9 cellular contexts compared by ENCODE assay signal in the genomic region with DNA sequence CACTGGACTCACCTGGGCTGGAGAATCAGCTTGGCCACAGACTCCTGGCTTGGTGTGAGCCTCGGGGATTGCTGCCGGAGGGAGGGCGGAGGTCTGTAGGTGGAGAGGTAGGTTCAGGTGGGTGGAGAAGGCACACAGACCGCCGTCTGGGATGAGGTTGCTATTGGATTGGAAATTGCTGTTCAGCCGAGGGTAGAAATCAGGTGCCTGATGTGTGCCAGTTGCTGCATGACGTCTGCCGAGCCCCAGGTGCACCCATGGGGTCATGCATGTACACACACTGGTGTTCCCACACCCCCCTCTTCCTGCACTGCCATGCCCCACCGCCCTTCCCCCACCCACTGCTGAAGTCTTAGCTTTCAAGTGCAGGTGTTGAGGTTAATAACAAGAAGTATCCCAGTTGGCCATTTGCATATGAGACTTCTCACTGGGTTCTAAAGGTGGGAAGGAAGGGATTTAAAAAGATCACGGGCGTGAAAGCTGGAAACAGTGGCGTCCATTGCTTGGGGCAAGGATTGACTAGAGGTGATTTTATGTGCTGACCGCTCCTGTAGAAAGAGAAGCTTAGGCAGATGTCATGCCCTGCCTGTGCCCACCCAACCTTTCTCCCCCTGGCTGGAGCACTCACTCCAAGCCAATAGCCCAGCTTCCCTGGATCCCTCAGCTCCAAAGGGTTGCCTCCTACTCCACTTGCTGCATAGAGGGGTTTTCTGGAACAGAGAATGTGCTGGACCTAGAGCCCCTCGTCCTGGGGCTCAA.
DNase-seq lines count a peak whose midpoint lies in the region; ATAC-seq lines count a peak whose summit lies in the region.
"Had no signal": no experiment of that assay in that cellular context is flagged by ENCODE, and none has a peak within 500 bp of the region (broad histone marks: within the 10 kb centered on the region; RNA-seq: fewer than 3 reads in every experiment).

No MANE protein-coding gene starts in this region.

- no peaks in the 10 kb centered on the region for H3K27me3 Mint-ChIP-seq in T-cell
- no peaks in the 10 kb centered on the region for H3K27me3 Mint-ChIP-seq in stimulated activated memory B cell treated with anti-CD40 and anti-IgM and Interleukin-4, amounts not matched to agents 10 μg/mL and 1 μg/mL and 100 μg/mL, for 72 hours

- peak; percentile 50 for ATAC-seq in HG02840 (IDR thresholded peaks at IDR 0.05; ENCODE audit: low FRiP score, unreplicated experiment)
- ATAC-seq in T-cell (replicated peaks in 1 of 4), result peak in 3 of 4 experiments; percentile 46 to 86 (median 55)
- ATAC-seq in stimulated activated memory B cell treated with anti-CD40 and anti-IgM and Interleukin-4, amounts not matched to agents 10 μg/mL and 1 μg/mL and 100 μg/mL, for 72 hours, result peak; percentile 96

- H3K36me3 Mint-ChIP-seq in T-cell, result no peaks in the 10 kb centered on the region
- no peaks in the 10 kb centered on the region for H3K36me3 Mint-ChIP-seq in stimulated activated memory B cell treated with anti-CD40 and anti-IgM and Interleukin-4, amounts not matched to agents 10 μg/mL and 1 μg/mL and 100 μg/mL, for 72 hours

- POLR2A ChIA-PET in T-cell (lab: Charles Lee), result no interaction called here

- H3K9me3 Mint-ChIP-seq in T-cell, result no peaks in the 10 kb centered on the region
- H3K9me3 Mint-ChIP-seq in stimulated activated memory B cell treated with anti-CD40 and anti-IgM and Interleukin-4, amounts not matched to agents 10 μg/mL and 1 μg/mL and 100 μg/mL, for 72 hours, result no peaks in the 10 kb centered on the region

- DNase-seq in activated CD4-positive, alpha-beta T cell treated with anti-CD3 and anti-CD28 coated beads, Interleukin-2, amount 50 U/mL, for 1 hour, result peak; percentile 7
- DNase-seq in activated CD4-positive, alpha-beta T cell treated with anti-CD3 and anti-CD28 coated beads, Interleukin-2, amount 50 U/mL, for 48 hours, result no peak
- DNase-seq in T-cell, result peak in 30 of 34 experiments; percentile 8 to 73 (median 44)
- DNase-seq in NK-92 (lab: John Stamatoyannopoulos, UW; ENCODE audit: unreplicated experiment), result no peak
- DNase-seq in NCI-H187 (lab: John Stamatoyannopoulos, UW), result no peak
- no peak for DNase-seq in kidney glomerular epithelial cell (lab: John Stamatoyannopoulos, UW)
- DNase-seq: NCI-H2081 treated with DMSO at 0.1 percent for 48 hours had no signal

- peaks cover 62 to 73% (median 71%) of the 10 kb centered on the region in 3 donors for H3K4me1 Mint-ChIP-seq in T-cell
- H3K4me1 Mint-ChIP-seq in stimulated activated memory B cell treated with anti-CD40 and anti-IgM and Interleukin-4, amounts not matched to agents 10 μg/mL and 1 μg/mL and 100 μg/mL, for 72 hours, result peaks cover 71% of the 10 kb centered on the region

- peak overlapping the region in 2 of 3 donors; percentile 41 for H3K4me3 Mint-ChIP-seq in T-cell
- peak overlapping the region; percentile 69 for H3K4me3 Mint-ChIP-seq in stimulated activated memory B cell treated with anti-CD40 and anti-IgM and Interleukin-4, amounts not matched to agents 10 μg/mL and 1 μg/mL and 100 μg/mL, for 72 hours

- H3K27ac Mint-ChIP-seq in T-cell, result peak overlapping the region in 1 of 2 donors; percentile 36
- peak overlapping the region; percentile 68 for H3K27ac Mint-ChIP-seq in stimulated activated memory B cell treated with anti-CD40 and anti-IgM and Interleukin-4, amounts not matched to agents 10 μg/mL and 1 μg/mL and 100 μg/mL, for 72 hours

- CTCF ChIA-PET in T-cell (lab: Charles Lee), result interaction anchor here in 1 of 2 donors (0.6 kb wide), 1 partner anchor 10 kb away, joined by 10 read pairs; no protein-coding TSS in a partner anchor

Comparison
In these comparisons a context has a peak if more than half of its experiments do, and no peak if none do; other contexts are left out.
1. DNase-seq: peak in activated CD4-positive, alpha-beta T cell treated with anti-CD3 and anti-CD28 coated beads, Interleukin-2, amount 50 U/mL, for 1 hour (single experiment) and T-cell (30 of 34); none in activated CD4-positive, alpha-beta T cell treated with anti-CD3 and anti-CD28 coated beads, Interleukin-2, amount 50 U/mL, for 48 hours (0 of 2), NK-92 (single experiment), NCI-H187 (0 of 2) and kidney glomerular epithelial cell (single experiment).
2. Peak in every context shown above with its lines, with median percentiles within 50 percentile points of each other: ATAC-seq.